ENCODE assay signal across 8 cellular contexts in genomic region chr3:113695426-113695817, GRCh38. TPM values are rescaled to one million over a fixed set of nuclear protein-coding genes. Genes with fewer than 3 reads are reported as not detected.
DNase-seq lines count a peak whose midpoint lies in the region; ATAC-seq, FAIRE-seq and TF ChIP-seq lines count a peak whose summit lies in the region.

No MANE protein-coding gene starts in this region.

- H3K27me3 ChIP-seq in Peyer's patch (no peaks in the 10 kb centered on the region), osteoblast (ENCODE audit: insufficient read depth, low read length) (no peaks in the 10 kb centered on the region)

- H2AFZ ChIP-seq in osteoblast (ENCODE audit: low read length), result peak overlapping the region; percentile 82

- no peaks in the 10 kb centered on the region for H3K36me3 ChIP-seq in Peyer's patch
- no peaks in the 10 kb centered on the region for H3K36me3 ChIP-seq in osteoblast (ENCODE audit: insufficient read depth, low read length)

- DNase-seq in GM12891 (ENCODE audit: insufficient read length, low spot score) (no peak), Peyer's patch (no peak), epithelial cell of proximal tubule (ENCODE audit: low read depth) (no peak), osteoblast (ENCODE audit: insufficient read length, low spot score, missing footprints) (no peak), Ammon's horn (ENCODE audit: low spot score) (no peak), NCI-H1092 (lab: John Stamatoyannopoulos, UW) (no peak)

- peak overlapping the region; percentile 97 for H3K4me2 ChIP-seq in osteoblast (ENCODE audit: insufficient read depth, low read length)

- no peak for TF ChIP-seq CTCF in Peyer's patch (IDR thresholded peaks at IDR 0.05)
- no peak for TF ChIP-seq CTCF in epithelial cell of proximal tubule (conservative IDR thresholded peaks at IDR 0.05; ENCODE audit: low read depth, low read length)
- TF ChIP-seq CTCF in osteoblast (IDR thresholded peaks at IDR 0.05; ENCODE audit: extremely low read depth, low read depth, low read length), result no peak

- H3K9me3 ChIP-seq in Peyer's patch (no peaks in the 10 kb centered on the region), osteoblast (ENCODE audit: low read depth, low read length) (no peaks in the 10 kb centered on the region)

- H3K4me3 ChIP-seq in Peyer's patch, result peak overlapping the region; percentile 86 to 94 (median 93)
- H3K4me3 ChIP-seq in epithelial cell of proximal tubule (ENCODE audit: low read depth, low read length), result peak overlapping the region; percentile 85
- H3K4me3 ChIP-seq in osteoblast (ENCODE audit: insufficient read depth, low read length), result peak overlapping the region; percentile 87

- peaks cover 0 to 32% (median 3%) of the 10 kb centered on the region in 4 donors for H3K4me1 ChIP-seq in Peyer's patch
- peaks cover 12% of the 10 kb centered on the region for H3K4me1 ChIP-seq in osteoblast (ENCODE audit: insufficient read depth, low read length)

- H3K79me2 ChIP-seq in osteoblast (ENCODE audit: insufficient read depth, low read length), result peaks cover 56% of the 10 kb centered on the region

- no peak for ATAC-seq in HG02981 (IDR thresholded peaks at IDR 0.05; ENCODE audit: unreplicated experiment)
- ATAC-seq in HG03457 (IDR thresholded peaks at IDR 0.05; ENCODE audit: unreplicated experiment), result no peak

- FAIRE-seq in GM12891 (lab: Jason Lieb, UNC), result peak; percentile 60

- H4K20me1 ChIP-seq in osteoblast (ENCODE audit: insufficient read depth, low read length), result peaks cover 18% of the 10 kb centered on the region

- no peak for TF ChIP-seq POLR2A in GM12891 (IDR thresholded peaks at IDR 0.05; ENCODE audit: low read depth, low read length)
- no peak for TF ChIP-seq POLR2A in Peyer's patch (IDR thresholded peaks at IDR 0.05)

- H3K27ac ChIP-seq in Peyer's patch, result peak overlapping the region; percentile 98 to 100 (median 99)
- peak overlapping the region; percentile 67 for H3K27ac ChIP-seq in osteoblast (ENCODE audit: low read depth, low read length)

TF ChIP-seq in GM12891, 5 proteins besides CTCF, POLR2A, EP300 and RAD21:
- no peak for TF ChIP-seq PAX5 (IDR thresholded peaks at IDR 0.05; ENCODE audit: insufficient read depth, low read length, severe bottlenecking)
- TF ChIP-seq POLR2AphosphoS5 (IDR thresholded peaks at IDR 0.05; ENCODE audit: low read depth, low read length), result no peak
- no peak for TF ChIP-seq POU2F2 (IDR thresholded peaks at IDR 0.05; ENCODE audit: low read depth, low read length)
- TF ChIP-seq SPI1 (IDR thresholded peaks at IDR 0.05; ENCODE audit: low read depth, low read length), result no peak
- TF ChIP-seq TAF1 (IDR thresholded peaks at IDR 0.05; ENCODE audit: low read depth, low read length), result no peak

RNA-seq across cellular contexts. Expression of gene USF3, which starts 1.0 kb away (rescaled TPM):
- polyA plus RNA-seq in GM12891 (2012; ENCODE audit: low read depth, missing spikeins), result 1.7 TPM
- total RNA-seq in Peyer's patch (10 to 100 TPM; 20.6 to 42.2 (median 32.5) TPM), epithelial cell of proximal tubule (5.9 and 6.4 TPM in 2 replicates), osteoblast (10.5 and 11.2 TPM in 2 replicates)

RNA-seq across cellular contexts. Expression of gene NAA50, which starts 50.6 kb away (rescaled TPM):
- polyA plus RNA-seq in GM12891 (2012; ENCODE audit: low read depth, missing spikeins), result 44.4 TPM
- total RNA-seq in Peyer's patch, result 10 to 100 TPM; 46.2 to 85.9 (median 62.6) TPM
- total RNA-seq in epithelial cell of proximal tubule, result 135 and 161 TPM in 2 replicates
- total RNA-seq in osteoblast, result 163 and 169 TPM in 2 replicates

RNA-seq across cellular contexts. Expression of gene ATP6V1A, which starts 51.4 kb away (rescaled TPM):
- polyA plus RNA-seq in GM12891 (2012; ENCODE audit: low read depth, missing spikeins), result 12.3 TPM
- total RNA-seq in Peyer's patch (10 to 100 TPM; 23.4 to 43.6 (median 28.7) TPM), epithelial cell of proximal tubule (40.4 and 42.2 TPM in 2 replicates), osteoblast (140 and 166 TPM in 2 replicates)
